1 cellular context compared by ENCODE assay signal in genomic region chr4:128868758-128869157, GRCh38.
TF ChIP-seq lines count a peak whose summit lies in the region.

No MANE protein-coding gene starts in this region.

TF ChIP-seq in H1, 55 proteins besides CTCF, POLR2A, EP300 and RAD21:
- TF ChIP-seq HDAC6 (IDR thresholded peaks at IDR 0.05; ENCODE audit: low read depth, low read length) (no peak), POLR2AphosphoS5 (IDR thresholded peaks at IDR 0.05; ENCODE audit: low read depth, low read length) (0 out of 2 replicates have a peak, but pooled peaks have one; percentile 41), TAF1 (IDR thresholded peaks at IDR 0.05; ENCODE audit: low read depth, low read length) (no peak), KDM5A (IDR thresholded peaks at IDR 0.05; ENCODE audit: low read length) (no peak), ASH2L (IDR thresholded peaks at IDR 0.05; ENCODE audit: low read length) (no peak), EZH2 (IDR thresholded peaks at IDR 0.05; ENCODE audit: low read depth, low read length, severe bottlenecking) (no peak)
